Comparison of ENCODE assay signal across 20 cellular contexts in the genomic region with DNA sequence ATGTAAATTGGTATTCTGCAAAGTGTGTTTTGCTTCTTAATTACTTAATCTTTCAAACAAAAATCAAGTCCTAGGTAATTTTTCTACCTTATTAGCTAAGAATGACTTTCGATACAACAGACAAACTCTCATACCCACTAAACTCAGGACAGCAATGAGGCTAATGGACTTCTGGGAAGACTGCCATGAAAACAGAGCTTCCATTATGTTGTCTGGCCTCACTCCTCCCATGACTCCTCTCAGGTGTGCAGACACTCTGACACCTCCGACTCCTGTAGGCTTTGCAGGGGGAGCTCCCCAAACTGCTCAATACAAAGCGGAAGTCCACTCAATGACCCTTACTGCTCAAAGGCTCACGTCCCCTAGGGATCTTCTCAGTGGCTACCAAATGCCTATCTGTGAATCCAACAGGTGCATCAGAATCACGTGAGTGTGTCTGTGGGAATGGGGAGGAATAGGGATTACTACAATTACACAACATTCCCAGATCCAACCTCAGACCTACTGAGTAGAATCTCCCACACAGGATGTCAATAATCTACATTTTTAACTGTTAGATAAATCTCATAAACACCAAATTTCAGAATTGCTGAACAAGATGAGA.
"Had no signal": no experiment of that assay in that cellular context is flagged by ENCODE, and none has a peak within 500 bp of the region (broad histone marks: within the 10 kb centered on the region; RNA-seq: fewer than 3 reads in every experiment).

No MANE protein-coding gene starts in this region.

- H3K4me3 ChIP-seq: lung, pancreas, thoracic aorta, upper lobe of left lung had no signal

- ATAC-seq: activated T-helper 17 cell treated with anti-CD3 and anti-CD28 coated beads, Interleukin-2, amount 50 U/mL, for 72 hours; natural killer cell; sciatic nerve; stimulated activated memory B cell treated with anti-CD40 and anti-IgM and Interleukin-4, amounts not matched to agents 10 μg/mL and 1 μg/mL and 100 μg/mL, for 72 hours had no signal

- H3K4me1 ChIP-seq: pancreas, upper lobe of left lung had no signal

- DNase-seq: activated CD4-positive, alpha-beta memory T cell treated with anti-CD3 and anti-CD28 coated beads, Interleukin-2, amount 10 ng/mL, durations not matched to agents 7 days and 5 days; activated CD4-positive, alpha-beta T cell treated with anti-CD3 and anti-CD28 coated beads for 48 hours; activated CD4-positive, CD25-positive, alpha-beta regulatory T cell; activated naive CD4-positive, alpha-beta T cell; activated naive CD8-positive, alpha-beta T cell treated with anti-CD3 and anti-CD28 coated beads for 36 hours; activated T-cell treated with anti-CD3 and anti-CD28 coated beads, Interleukin-2, amount 50 U/mL, for 1 hour; amniotic stem cell; erythroblast; foreskin melanocyte; glutamatergic neuron; hypothalamus; natural killer cell; pancreas; stimulated activated CD4-positive, alpha-beta T cell treated with anti-CD3 and anti-CD28 coated beads, Interleukin-4, amount 100 ng/mL, for 4 hours; upper lobe of left lung had no signal

- H3K36me3 ChIP-seq: pancreas, thoracic aorta, upper lobe of left lung had no signal

- H3K27me3 ChIP-seq: pancreas, upper lobe of left lung had no signal

- H3K27ac ChIP-seq: pancreas, thoracic aorta, upper lobe of left lung had no signal

- H3K9me3 ChIP-seq: pancreas, thoracic aorta, upper lobe of left lung had no signal
